Comparison of ENCODE assay signal across 1 cellular context in the genomic region with DNA sequence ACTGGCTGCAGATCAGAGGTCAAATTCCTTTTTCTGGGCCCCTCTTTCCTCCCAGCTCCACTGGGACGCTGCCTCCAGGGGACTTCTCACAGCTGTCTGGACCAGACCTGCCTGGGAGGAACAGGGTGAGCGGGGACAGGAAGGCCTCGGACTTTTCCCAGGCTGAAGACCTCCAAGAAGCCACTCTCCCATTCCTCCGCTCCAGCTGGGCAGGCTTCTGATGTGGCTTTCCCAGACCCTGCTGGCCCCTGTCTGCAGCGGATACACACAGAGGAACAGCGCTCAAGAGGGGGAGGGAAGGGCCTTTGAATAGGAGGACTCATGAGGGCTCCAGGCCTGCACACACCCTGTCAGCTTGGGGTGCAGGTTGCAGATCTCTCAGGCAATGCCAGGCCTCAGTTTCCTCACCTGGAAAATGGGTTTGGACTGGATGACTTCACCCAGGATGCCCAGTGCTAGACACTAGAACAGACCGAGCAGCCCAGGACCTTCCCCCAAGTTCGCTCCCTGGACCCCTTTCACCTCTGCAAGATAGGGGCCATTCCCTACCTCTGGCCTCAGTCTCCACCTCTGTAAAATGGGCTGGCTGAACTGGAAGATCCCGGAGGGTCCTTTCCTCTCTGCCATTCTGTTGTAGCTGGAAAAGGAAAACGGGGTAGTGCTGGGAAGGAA.
TF ChIP-seq lines count a peak whose summit lies in the region.

No MANE protein-coding gene starts in this region.

TF ChIP-seq in K562, 482 proteins besides CTCF, POLR2A, EP300 and RAD21:
- TF ChIP-seq SMARCA5 (IDR thresholded peaks at IDR 0.05): peak; percentile 35; the same call in 1 of the 2 replicates
- peak; percentile 88 for TF ChIP-seq RBM25 (IDR thresholded peaks at IDR 0.05; ENCODE audit: low read depth, low read length, severe bottlenecking)
- TF ChIP-seq BCOR (IDR thresholded peaks at IDR 0.05): peak; percentile 78
- TF ChIP-seq, protein P1, sequence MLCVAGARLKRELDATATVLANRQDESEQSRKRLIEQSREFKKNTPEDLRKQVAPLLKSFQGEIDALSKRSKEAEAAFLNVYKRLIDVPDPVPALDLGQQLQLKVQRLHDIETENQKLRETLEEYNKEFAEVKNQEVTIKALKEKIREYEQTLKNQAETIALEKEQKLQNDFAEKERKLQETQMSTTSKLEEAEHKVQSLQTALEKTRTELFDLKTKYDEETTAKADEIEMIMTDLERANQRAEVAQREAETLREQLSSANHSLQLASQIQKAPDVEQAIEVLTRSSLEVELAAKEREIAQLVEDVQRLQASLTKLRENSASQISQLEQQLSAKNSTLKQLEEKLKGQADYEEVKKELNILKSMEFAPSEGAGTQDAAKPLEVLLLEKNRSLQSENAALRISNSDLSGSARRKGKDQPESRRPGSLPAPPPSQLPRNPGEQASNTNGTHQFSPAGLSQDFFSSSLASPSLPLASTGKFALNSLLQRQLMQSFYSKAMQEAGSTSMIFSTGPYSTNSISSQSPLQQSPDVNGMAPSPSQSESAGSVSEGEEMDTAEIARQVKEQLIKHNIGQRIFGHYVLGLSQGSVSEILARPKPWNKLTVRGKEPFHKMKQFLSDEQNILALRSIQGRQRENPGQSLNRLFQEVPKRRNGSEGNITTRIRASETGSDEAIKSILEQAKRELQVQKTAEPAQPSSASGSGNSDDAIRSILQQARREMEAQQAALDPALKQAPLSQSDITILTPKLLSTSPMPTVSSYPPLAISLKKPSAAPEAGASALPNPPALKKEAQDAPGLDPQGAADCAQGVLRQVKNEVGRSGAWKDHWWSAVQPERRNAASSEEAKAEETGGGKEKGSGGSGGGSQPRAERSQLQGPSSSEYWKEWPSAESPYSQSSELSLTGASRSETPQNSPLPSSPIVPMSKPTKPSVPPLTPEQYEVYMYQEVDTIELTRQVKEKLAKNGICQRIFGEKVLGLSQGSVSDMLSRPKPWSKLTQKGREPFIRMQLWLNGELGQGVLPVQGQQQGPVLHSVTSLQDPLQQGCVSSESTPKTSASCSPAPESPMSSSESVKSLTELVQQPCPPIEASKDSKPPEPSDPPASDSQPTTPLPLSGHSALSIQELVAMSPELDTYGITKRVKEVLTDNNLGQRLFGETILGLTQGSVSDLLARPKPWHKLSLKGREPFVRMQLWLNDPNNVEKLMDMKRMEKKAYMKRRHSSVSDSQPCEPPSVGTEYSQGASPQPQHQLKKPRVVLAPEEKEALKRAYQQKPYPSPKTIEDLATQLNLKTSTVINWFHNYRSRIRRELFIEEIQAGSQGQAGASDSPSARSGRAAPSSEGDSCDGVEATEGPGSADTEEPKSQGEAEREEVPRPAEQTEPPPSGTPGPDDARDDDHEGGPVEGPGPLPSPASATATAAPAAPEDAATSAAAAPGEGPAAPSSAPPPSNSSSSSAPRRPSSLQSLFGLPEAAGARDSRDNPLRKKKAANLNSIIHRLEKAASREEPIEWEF (CRISPR knock-in tag; IDR thresholded peaks at IDR 0.05): no peak
- no peak for TF ChIP-seq CREM (IDR thresholded peaks at IDR 0.05; ENCODE audit: low read depth)
- peak; percentile 22 to 45; a peak in 1 of 4 replicates for TF ChIP-seq KDM1A (IDR thresholded peaks at IDR 0.05)
- TF ChIP-seq PML (IDR thresholded peaks at IDR 0.05; ENCODE audit: low read length): no peak
- no peak for TF ChIP-seq PHB (CRISPR knock-in tag; IDR thresholded peaks at IDR 0.05)
- TF ChIP-seq SMC3 (conservative IDR thresholded peaks at IDR 0.05; ENCODE audit: insufficient read depth, low read depth, low read length): no peak
- TF ChIP-seq FUS (optimal IDR thresholded peaks at IDR 0.05; ENCODE audit: low read depth, low read length): no peak
- TF ChIP-seq, protein P2, sequence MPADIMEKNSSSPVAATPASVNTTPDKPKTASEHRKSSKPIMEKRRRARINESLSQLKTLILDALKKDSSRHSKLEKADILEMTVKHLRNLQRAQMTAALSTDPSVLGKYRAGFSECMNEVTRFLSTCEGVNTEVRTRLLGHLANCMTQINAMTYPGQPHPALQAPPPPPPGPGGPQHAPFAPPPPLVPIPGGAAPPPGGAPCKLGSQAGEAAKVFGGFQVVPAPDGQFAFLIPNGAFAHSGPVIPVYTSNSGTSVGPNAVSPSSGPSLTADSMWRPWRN (IDR thresholded peaks at IDR 0.05; ENCODE audit: low read depth): no peak
- TF ChIP-seq, protein P3, sequence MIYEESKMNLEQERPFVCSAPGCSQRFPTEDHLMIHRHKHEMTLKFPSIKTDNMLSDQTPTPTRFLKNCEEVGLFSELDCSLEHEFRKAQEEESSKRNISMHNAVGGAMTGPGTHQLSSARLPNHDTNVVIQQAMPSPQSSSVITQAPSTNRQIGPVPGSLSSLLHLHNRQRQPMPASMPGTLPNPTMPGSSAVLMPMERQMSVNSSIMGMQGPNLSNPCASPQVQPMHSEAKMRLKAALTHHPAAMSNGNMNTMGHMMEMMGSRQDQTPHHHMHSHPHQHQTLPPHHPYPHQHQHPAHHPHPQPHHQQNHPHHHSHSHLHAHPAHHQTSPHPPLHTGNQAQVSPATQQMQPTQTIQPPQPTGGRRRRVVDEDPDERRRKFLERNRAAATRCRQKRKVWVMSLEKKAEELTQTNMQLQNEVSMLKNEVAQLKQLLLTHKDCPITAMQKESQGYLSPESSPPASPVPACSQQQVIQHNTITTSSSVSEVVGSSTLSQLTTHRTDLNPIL (CRISPR knock-in tag; IDR thresholded peaks at IDR 0.05): no peak
- no peak for TF ChIP-seq CHD1 (IDR thresholded peaks at IDR 0.05; ENCODE audit: low read length)
- TF ChIP-seq ADNP (tag; IDR thresholded peaks at IDR 0.05): peak; percentile 50; the same call in 1 of the 2 replicates
- TF ChIP-seq HNRNPLL (IDR thresholded peaks at IDR 0.05; ENCODE audit: low read depth, low read length, poor library complexity, severe bottlenecking): no peak
- no peak for TF ChIP-seq ZNF146 (CRISPR knock-in tag; IDR thresholded peaks at IDR 0.05; ENCODE audit: unreplicated experiment)
